ENCODE assay signal across 8 cellular contexts in the genomic region with DNA sequence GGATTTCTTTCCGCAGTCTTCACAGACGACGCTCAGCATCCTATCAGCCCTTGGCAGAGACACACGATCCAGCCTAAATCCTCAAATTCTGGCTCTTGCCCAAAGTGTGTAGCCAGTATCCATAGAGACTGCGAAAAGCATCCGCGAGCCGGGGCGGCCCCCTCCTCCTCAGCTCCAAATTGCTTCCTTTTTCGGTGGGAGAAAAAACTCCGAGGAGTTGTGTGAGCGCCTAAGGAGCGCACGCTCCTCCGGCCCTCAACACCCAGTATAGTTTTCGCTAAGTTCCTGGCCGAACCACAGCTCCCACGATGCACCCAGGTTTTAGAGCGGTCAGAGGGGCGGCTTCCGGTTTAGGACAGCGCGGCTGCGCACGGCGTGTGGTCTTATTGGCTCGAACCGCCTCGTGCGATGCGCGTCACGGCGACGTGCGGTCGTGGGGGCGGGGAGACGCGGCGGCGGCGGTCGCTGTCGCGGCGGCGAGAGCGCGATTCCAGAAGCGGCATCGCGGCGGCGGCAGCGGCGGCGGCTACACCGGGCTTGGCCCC. TPM values are rescaled to one million over a fixed set of nuclear protein-coding genes. Genes with fewer than 3 reads are reported as not detected.
DNase-seq lines count a peak whose midpoint lies in the region; ATAC-seq, FAIRE-seq and TF ChIP-seq lines count a peak whose summit lies in the region.

A gene with protein sequence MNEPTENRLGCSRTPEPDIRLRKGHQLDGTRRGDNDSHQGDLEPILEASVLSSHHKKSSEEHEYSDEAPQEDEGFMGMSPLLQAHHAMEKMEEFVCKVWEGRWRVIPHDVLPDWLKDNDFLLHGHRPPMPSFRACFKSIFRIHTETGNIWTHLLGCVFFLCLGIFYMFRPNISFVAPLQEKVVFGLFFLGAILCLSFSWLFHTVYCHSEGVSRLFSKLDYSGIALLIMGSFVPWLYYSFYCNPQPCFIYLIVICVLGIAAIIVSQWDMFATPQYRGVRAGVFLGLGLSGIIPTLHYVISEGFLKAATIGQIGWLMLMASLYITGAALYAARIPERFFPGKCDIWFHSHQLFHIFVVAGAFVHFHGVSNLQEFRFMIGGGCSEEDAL (plus strand): TSS at position 493 of the 545 bp plus-strand sequence. CDS start 63,274 bp downstream, outside the sequence.

- H3K27ac ChIP-seq in trophoblast cell (ENCODE audit: low read depth, low read length): peak within 1 kb of the TSS; percentile 92
- H3K27ac ChIP-seq in tibial nerve: peak within 1 kb of the TSS; percentile 92 to 99 (median 98)

- H2BK5ac ChIP-seq in trophoblast cell (ENCODE audit: low read depth, low read length, poor library complexity): peak within 1 kb of the TSS; percentile 86

- H3K36me3 ChIP-seq in adipocyte (ENCODE audit: control insufficient read depth, insufficient read depth, low read length, severe bottlenecking) (no peaks in the 10 kb centered on the region), trophoblast cell (ENCODE audit: control insufficient read depth in 1 of 2, insufficient read depth in 2 of 2, low read length in 2 of 2) (no peaks in the 10 kb centered on the region), tibial nerve (no peaks in the 10 kb centered on the region)

- ATAC-seq in HG02840 (IDR thresholded peaks at IDR 0.05; ENCODE audit: low FRiP score, unreplicated experiment): peak; percentile 95

- peak; percentile 82 for DNase-seq in GM12892 (ENCODE audit: insufficient read length)
- peak; percentile 72 for DNase-seq in NCI-H1436 treated with DMSO at 0.1 percent for 48 hours (lab: John Stamatoyannopoulos, UW)
- DNase-seq in T follicular helper cell (ENCODE audit: low read depth): peak; percentile 88
- DNase-seq in adipocyte (ENCODE audit: low read depth): peak; percentile 99
- peak; percentile 98 for DNase-seq in cardiac septum (ENCODE audit: low spot score)
- DNase-seq in trophoblast cell: peak; percentile 96 to 99
- peak; percentile 88 to 89 for DNase-seq in tibial nerve (ENCODE audit: low spot score in 2 of 2)

- H2BK120ac ChIP-seq in trophoblast cell (ENCODE audit: insufficient read depth, low read length, poor library complexity): peak within 1 kb of the TSS; percentile 90

- WGBS in trophoblast cell (ENCODE audit: extremely low coverage, insufficient coverage, insufficient read length): no CpG with 5 or more reads among the region's 59 CpGs
- 0 to 1% methylated on average over 11 to 45 of the region's 59 CpGs for WGBS in tibial nerve, 2 donors

- peak within 1 kb of the TSS; percentile 85 for H4K8ac ChIP-seq in trophoblast cell (ENCODE audit: low read depth, low read length)

- peak within 1 kb of the TSS; percentile 89 for H4K91ac ChIP-seq in trophoblast cell (ENCODE audit: low read depth, low read length)

- H3K4me3 ChIP-seq in adipocyte (ENCODE audit: low read length) (peak within 1 kb of the TSS; percentile 99), trophoblast cell (ENCODE audit: low read depth, low read length) (peak within 1 kb of the TSS; percentile 88), tibial nerve (peak within 1 kb of the TSS; percentile 66 to 99 (median 78))

- H3K4me1 ChIP-seq in adipocyte (ENCODE audit: control insufficient read depth, insufficient read depth, low read length) (peaks cover 13% of the 10 kb centered on the region), trophoblast cell (ENCODE audit: control insufficient read depth in 1 of 2, insufficient read depth in 2 of 2, low read length in 2 of 2) (no peaks in the 10 kb centered on the region), tibial nerve (peaks cover 0 to 41% (median 12%) of the 10 kb centered on the region in 4 donors)

- TF ChIP-seq EP300 in tibial nerve (IDR thresholded peaks at IDR 0.05): peak; percentile 96 to 98

- peak within 1 kb of the TSS; percentile 82 for H2AK5ac ChIP-seq in trophoblast cell (ENCODE audit: low read length)

- H3K27me3 ChIP-seq in adipocyte (replicated peaks; ENCODE audit: control insufficient read depth, insufficient read depth, low read length) (no peaks in the 10 kb centered on the region), trophoblast cell (ENCODE audit: insufficient read depth, low read length) (no peaks in the 10 kb centered on the region), tibial nerve (no peaks in the 10 kb centered on the region)

- H3K9me3 ChIP-seq in adipocyte (ENCODE audit: control insufficient read depth, low read length) (no peaks in the 10 kb centered on the region), trophoblast cell (ENCODE audit: insufficient read depth, low read depth, low read length) (peaks cover 2% of the 10 kb centered on the region), tibial nerve (no peaks in the 10 kb centered on the region)

- H2AFZ ChIP-seq in trophoblast cell (ENCODE audit: insufficient read depth, low read length, poor library complexity): peak within 1 kb of the TSS; percentile 26

- H3K23ac ChIP-seq in trophoblast cell (ENCODE audit: low read length): no peak within 1 kb of the TSS

- H3K79me2 ChIP-seq in trophoblast cell (ENCODE audit: control insufficient read depth, insufficient read depth, low read length, poor library complexity): peaks cover 10% of the 10 kb centered on the region

- peak within 1 kb of the TSS; percentile 85 for H3K14ac ChIP-seq in trophoblast cell (ENCODE audit: low read length)

- TF ChIP-seq POLR2A in GM12892 (IDR thresholded peaks at IDR 0.05; ENCODE audit: low read depth, low read length) (peak; percentile 88), tibial nerve (IDR thresholded peaks at IDR 0.05) (peak; percentile 90 to 96)

- intact Hi-C loops in cardiac septum (cut with DNase I): no loop called here

- H3K4me2 ChIP-seq in trophoblast cell (ENCODE audit: low read length): peak within 1 kb of the TSS; percentile 89

- peak in 1 of 5 experiments; percentile 33 for TF ChIP-seq CTCF in tibial nerve (IDR thresholded peaks at IDR 0.05)

- peak within 1 kb of the TSS; percentile 89 for H4K12ac ChIP-seq in trophoblast cell (ENCODE audit: low read depth, low read length)

- peaks cover 8% of the 10 kb centered on the region for H3K79me1 ChIP-seq in trophoblast cell (ENCODE audit: low read length)

- H3K9ac ChIP-seq in adipocyte (ENCODE audit: low read length) (peak within 1 kb of the TSS; percentile 97), trophoblast cell (ENCODE audit: low read length) (peak within 1 kb of the TSS; percentile 93)

- H2BK12ac ChIP-seq in trophoblast cell (ENCODE audit: low read length): peak within 1 kb of the TSS; percentile 37

- peak within 1 kb of the TSS; percentile 82 for H3K18ac ChIP-seq in trophoblast cell (ENCODE audit: low read length)

- H3K4ac ChIP-seq in trophoblast cell (ENCODE audit: low read depth, low read length): peak within 1 kb of the TSS; percentile 83

- peak; percentile 100 for FAIRE-seq in GM12892 (lab: Jason Lieb, UNC)

RNA-seq across cellular contexts. Expression of the gene that starts here (rescaled TPM):
- 32.6 TPM for polyA plus RNA-seq in GM12892 (2012; ENCODE audit: missing spikeins)
- total RNA-seq in cardiac septum (33.4 TPM), tibial nerve (100 to 1,000 TPM in 1 of 4 donors, 10 to 100 TPM in 3; 66.6 to 123 (median 72.1) TPM)
- 37.0 and 37.3 TPM in 2 replicates for polyA plus RNA-seq in trophoblast cell (2013)

Comparison
In these comparisons a context has a peak if more than half of its experiments do, and no peak if none do; other contexts are left out.
1. Peak in every context shown above with its lines: DNase-seq, ATAC-seq, H3K4me3 ChIP-seq and H3K27ac ChIP-seq.